In genomic region chr12:81354327-81354932, GRCh38 we compare ENCODE assay signal across 1 cellular context.
TF ChIP-seq lines count a peak whose summit lies in the region.

No MANE protein-coding gene starts in this region.

TF ChIP-seq in SK-N-SH, 30 proteins besides CTCF, POLR2A, EP300 and RAD21 (continued from another document):
- TF ChIP-seq MAX (IDR thresholded peaks at IDR 0.05; ENCODE audit: low read depth): no peak
- TF ChIP-seq SMC3 (IDR thresholded peaks at IDR 0.05; ENCODE audit: low read depth, low read length): no peak
- TF ChIP-seq REST (IDR thresholded peaks at IDR 0.05; ENCODE audit: low read depth, low read length): no peak
- TF ChIP-seq GATA2 (CRISPR knock-in tag; IDR thresholded peaks at IDR 0.05): no peak
